Comparison of ENCODE assay signal across 11 cellular contexts in genomic region chrX:9163153-9163790, GRCh38.
DNase-seq lines count a peak whose midpoint lies in the region; ATAC-seq and TF ChIP-seq lines count a peak whose summit lies in the region.
"Had no signal": no experiment of that assay in that cellular context is flagged by ENCODE, and none has a peak within 500 bp of the region (broad histone marks: within the 10 kb centered on the region; RNA-seq: fewer than 3 reads in every experiment).

No MANE protein-coding gene starts in this region.

- H3K36me3 Mint-ChIP-seq in activated CD8-positive, alpha-beta T cell treated with anti-CD3 and anti-CD28 coated beads for 36 hours (ENCODE audit: low read depth): peaks cover 11% of the 10 kb centered on the region
- peaks cover 2% of the 10 kb centered on the region for H3K36me3 Mint-ChIP-seq in activated CD8-positive, alpha-beta T cell treated with anti-CD3 and anti-CD28 coated beads, Interleukin-2, amount 10 ng/mL, durations not matched to agents 7 days and 5 days (ENCODE audit: low read depth)
- peaks cover 27% of the 10 kb centered on the region for H3K36me3 Mint-ChIP-seq in activated T-helper 2 cell treated with anti-CD3 and anti-CD28 coated beads, Interferon-gamma antibody, Interleukin-2, Interleukin-4, amounts not matched to agents 10 μg/mL and 5 μg/mL and 100 μg/mL, durations not matched to agents 14 hours and 24 hours and 36 hours (ENCODE audit: low read depth)

- no peaks in the 10 kb centered on the region for H3K27me3 Mint-ChIP-seq in activated CD8-positive, alpha-beta T cell treated with anti-CD3 and anti-CD28 coated beads for 36 hours
- H3K27me3 Mint-ChIP-seq in activated CD8-positive, alpha-beta T cell treated with anti-CD3 and anti-CD28 coated beads, Interleukin-2, amount 10 ng/mL, durations not matched to agents 7 days and 5 days (ENCODE audit: low read depth): no peaks in the 10 kb centered on the region
- no peaks in the 10 kb centered on the region for H3K27me3 Mint-ChIP-seq in activated T-helper 2 cell treated with anti-CD3 and anti-CD28 coated beads, Interferon-gamma antibody, Interleukin-2, Interleukin-4, amounts not matched to agents 10 μg/mL and 5 μg/mL and 100 μg/mL, durations not matched to agents 14 hours and 24 hours and 36 hours (ENCODE audit: low read depth)

- ATAC-seq in activated CD8-positive, alpha-beta T cell treated with anti-CD3 and anti-CD28 coated beads for 36 hours: no peak
- no peak for ATAC-seq in activated CD8-positive, alpha-beta T cell treated with anti-CD3 and anti-CD28 coated beads, Interleukin-2, amount 10 ng/mL, durations not matched to agents 7 days and 5 days
- ATAC-seq in GM19324 (IDR thresholded peaks at IDR 0.05; ENCODE audit: low FRiP score, unreplicated experiment): no peak
- ATAC-seq: left ventricle myocardium superior had no signal

- intact Hi-C loops in activated CD8-positive, alpha-beta T cell treated with anti-CD3 and anti-CD28 coated beads for 36 hours (cut with micrococcal nuclease): no loop called here
- intact Hi-C loops in activated T-helper 2 cell treated with anti-CD3 and anti-CD28 coated beads, Interferon-gamma antibody, Interleukin-2, Interleukin-4, amounts not matched to agents 10 μg/mL and 5 μg/mL and 100 μg/mL, durations not matched to agents 14 hours and 24 hours and 36 hours (cut with micrococcal nuclease): loop anchor here (2.0 to 10.0 kb wide), 3 partner anchors 92 to 178 kb away; no protein-coding TSS in a partner anchor

- no peak overlapping the region for H3K4me3 Mint-ChIP-seq in activated CD8-positive, alpha-beta T cell treated with anti-CD3 and anti-CD28 coated beads for 36 hours
- no peak overlapping the region for H3K4me3 Mint-ChIP-seq in activated CD8-positive, alpha-beta T cell treated with anti-CD3 and anti-CD28 coated beads, Interleukin-2, amount 10 ng/mL, durations not matched to agents 7 days and 5 days
- peak overlapping the region; percentile 8 for H3K4me3 Mint-ChIP-seq in activated T-helper 2 cell treated with anti-CD3 and anti-CD28 coated beads, Interferon-gamma antibody, Interleukin-2, Interleukin-4, amounts not matched to agents 10 μg/mL and 5 μg/mL and 100 μg/mL, durations not matched to agents 14 hours and 24 hours and 36 hours (ENCODE audit: low read depth)

- TF ChIP-seq CTCF in activated CD8-positive, alpha-beta T cell treated with anti-CD3 and anti-CD28 coated beads for 36 hours (IDR thresholded peaks at IDR 0.05): no peak

- peak overlapping the region; percentile 34 for H3K27ac Mint-ChIP-seq in activated CD8-positive, alpha-beta T cell treated with anti-CD3 and anti-CD28 coated beads for 36 hours
- no peak overlapping the region for H3K27ac Mint-ChIP-seq in activated CD8-positive, alpha-beta T cell treated with anti-CD3 and anti-CD28 coated beads, Interleukin-2, amount 10 ng/mL, durations not matched to agents 7 days and 5 days
- peak overlapping the region; percentile 81 for H3K27ac Mint-ChIP-seq in activated T-helper 2 cell treated with anti-CD3 and anti-CD28 coated beads, Interferon-gamma antibody, Interleukin-2, Interleukin-4, amounts not matched to agents 10 μg/mL and 5 μg/mL and 100 μg/mL, durations not matched to agents 14 hours and 24 hours and 36 hours

- H3K4me1 Mint-ChIP-seq in activated CD8-positive, alpha-beta T cell treated with anti-CD3 and anti-CD28 coated beads for 36 hours (ENCODE audit: low read depth): peaks cover 42% of the 10 kb centered on the region
- H3K4me1 Mint-ChIP-seq in activated CD8-positive, alpha-beta T cell treated with anti-CD3 and anti-CD28 coated beads, Interleukin-2, amount 10 ng/mL, durations not matched to agents 7 days and 5 days (ENCODE audit: low read depth): peaks cover 24% of the 10 kb centered on the region
- peaks cover 55% of the 10 kb centered on the region for H3K4me1 Mint-ChIP-seq in activated T-helper 2 cell treated with anti-CD3 and anti-CD28 coated beads, Interferon-gamma antibody, Interleukin-2, Interleukin-4, amounts not matched to agents 10 μg/mL and 5 μg/mL and 100 μg/mL, durations not matched to agents 14 hours and 24 hours and 36 hours (ENCODE audit: low read depth)

- H3K9me3 Mint-ChIP-seq in activated CD8-positive, alpha-beta T cell treated with anti-CD3 and anti-CD28 coated beads for 36 hours: peaks cover 2% of the 10 kb centered on the region
- no peaks in the 10 kb centered on the region for H3K9me3 Mint-ChIP-seq in activated CD8-positive, alpha-beta T cell treated with anti-CD3 and anti-CD28 coated beads, Interleukin-2, amount 10 ng/mL, durations not matched to agents 7 days and 5 days (ENCODE audit: insufficient read depth)
- peaks cover 23% of the 10 kb centered on the region for H3K9me3 Mint-ChIP-seq in activated T-helper 2 cell treated with anti-CD3 and anti-CD28 coated beads, Interferon-gamma antibody, Interleukin-2, Interleukin-4, amounts not matched to agents 10 μg/mL and 5 μg/mL and 100 μg/mL, durations not matched to agents 14 hours and 24 hours and 36 hours

- CTCF ChIA-PET in activated CD8-positive, alpha-beta T cell treated with anti-CD3 and anti-CD28 coated beads for 36 hours (lab: Charles Lee): no interaction called here
- CTCF ChIA-PET in activated CD8-positive, alpha-beta T cell treated with anti-CD3 and anti-CD28 coated beads, Interleukin-2, amount 10 ng/mL, durations not matched to agents 7 days and 5 days (lab: Charles Lee): no interaction called here

- no peak for DNase-seq in activated CD8-positive, alpha-beta T cell treated with anti-CD3 and anti-CD28 coated beads for 36 hours
- no peak for DNase-seq in activated CD8-positive, alpha-beta T cell treated with anti-CD3 and anti-CD28 coated beads, Interleukin-2, amount 10 ng/mL, durations not matched to agents 7 days and 5 days
- DNase-seq in NCI-H2171 treated with DMSO at 0.1 percent for 48 hours (lab: John Stamatoyannopoulos, UW) (peak; percentile 71), myocyte (ENCODE audit: low read depth) (peak; percentile 42), GM19238 (ENCODE audit: insufficient read length, low spot score) (no peak), C1 segment of cervical spinal cord (lab: John Stamatoyannopoulos, UW) (no peak)
- DNase-seq in activated T-helper 2 cell treated with anti-CD3 and anti-CD28 coated beads, Interferon-gamma antibody, Interleukin-2, Interleukin-4, amounts not matched to agents 10 μg/mL and 5 μg/mL and 100 μg/mL, durations not matched to agents 14 hours and 24 hours and 36 hours (ENCODE audit: low spot score): no peak
- DNase-seq: left ventricle myocardium superior, NCI-H446 treated with DMSO at 0.1 percent for 48 hours, tibial artery had no signal

- POLR2A ChIA-PET in activated CD8-positive, alpha-beta T cell treated with anti-CD3 and anti-CD28 coated beads for 36 hours (lab: Charles Lee): no interaction called here
- POLR2A ChIA-PET in activated CD8-positive, alpha-beta T cell treated with anti-CD3 and anti-CD28 coated beads, Interleukin-2, amount 10 ng/mL, durations not matched to agents 7 days and 5 days (lab: Charles Lee): no interaction called here

Comparison
In these comparisons a context has a peak if more than half of its experiments do, and no peak if none do; other contexts are left out.
1. DNase-seq: peak in NCI-H2171 treated with DMSO at 0.1 percent for 48 hours (single experiment) and myocyte (single experiment); none in activated CD8-positive, alpha-beta T cell treated with anti-CD3 and anti-CD28 coated beads for 36 hours (single experiment), activated CD8-positive, alpha-beta T cell treated with anti-CD3 and anti-CD28 coated beads, Interleukin-2, amount 10 ng/mL, durations not matched to agents 7 days and 5 days (single experiment), activated T-helper 2 cell treated with anti-CD3 and anti-CD28 coated beads, Interferon-gamma antibody, Interleukin-2, Interleukin-4, amounts not matched to agents 10 μg/mL and 5 μg/mL and 100 μg/mL, durations not matched to agents 14 hours and 24 hours and 36 hours (single experiment), GM19238 (single experiment) and C1 segment of cervical spinal cord (0 of 14).